ENCODE assay signal across 20 cellular contexts in the genomic region with DNA sequence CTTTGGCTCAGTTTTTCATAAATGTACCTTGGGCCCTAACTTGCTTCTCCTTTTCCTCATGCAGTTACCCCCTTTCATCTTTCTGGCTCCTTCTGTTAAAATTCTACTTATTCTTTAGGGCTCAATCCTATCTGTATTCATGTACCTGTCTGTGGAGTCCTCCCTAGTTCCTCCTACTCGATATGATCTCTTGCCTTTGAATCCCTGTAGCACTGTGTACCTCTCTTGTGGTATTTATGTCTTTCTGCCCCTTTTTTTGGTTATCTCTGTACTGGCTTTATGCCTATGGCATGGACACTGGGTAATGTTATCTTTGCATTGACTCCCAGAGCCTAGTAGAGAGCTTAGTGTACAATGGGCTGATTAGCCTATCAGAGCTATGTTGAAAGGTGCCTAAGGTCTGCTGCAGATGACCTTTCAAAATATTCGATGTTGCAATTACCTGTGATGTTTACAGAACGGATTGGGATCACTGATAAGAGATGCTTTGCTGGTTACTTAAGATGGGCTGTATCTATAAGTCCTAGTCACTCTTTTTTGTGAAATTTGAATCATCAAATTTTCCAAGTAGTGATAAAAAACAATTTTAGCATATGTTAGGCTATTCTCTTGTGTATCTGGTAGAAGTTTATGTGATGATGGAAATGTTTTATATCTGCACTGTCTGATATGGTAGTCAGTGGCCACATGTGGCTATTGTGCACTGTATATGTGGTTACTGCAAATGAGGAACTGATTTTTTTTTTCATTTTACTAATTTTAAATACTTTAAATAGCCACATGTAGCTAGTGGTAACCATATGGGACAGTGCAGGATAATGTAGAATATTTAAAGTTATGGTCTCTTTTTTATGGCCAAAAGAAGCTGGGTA. TPM values are rescaled to one million over a fixed set of nuclear protein-coding genes. Genes with fewer than 3 reads are reported as not detected.
DNase-seq lines count a peak whose midpoint lies in the region; ATAC-seq and TF ChIP-seq lines count a peak whose summit lies in the region.
"Had no signal": no experiment of that assay in that cellular context is flagged by ENCODE, and none has a peak within 500 bp of the region (broad histone marks: within the 10 kb centered on the region; RNA-seq: fewer than 3 reads in every experiment).

No MANE protein-coding gene starts in this region.

- H2AFZ ChIP-seq in Karpas-422 (ENCODE audit: low read length) = no peak overlapping the region
- H2AFZ ChIP-seq: GM23248 had no signal

- no peaks in the 10 kb centered on the region for H3K27me3 ChIP-seq in Karpas-422 (ENCODE audit: low read length)
- no peaks in the 10 kb centered on the region for H3K27me3 ChIP-seq in effector memory CD4-positive, alpha-beta T cell (replicated peaks; ENCODE audit: control insufficient read depth, insufficient read depth, low read length, poor library complexity, severe bottlenecking)
- H3K27me3 ChIP-seq: MG63 had no signal

- ATAC-seq in mucosa of descending colon (peak; percentile 18), HG03342 (IDR thresholded peaks at IDR 0.05; ENCODE audit: unreplicated experiment) (no peak)

- H3K9me3 ChIP-seq in HEK293 (ENCODE audit: control insufficient read depth, insufficient read depth, low read depth, low read length) (no peaks in the 10 kb centered on the region), Karpas-422 (ENCODE audit: low read length) (no peaks in the 10 kb centered on the region), mucosa of descending colon (no peaks in the 10 kb centered on the region)
- H3K9me3 ChIP-seq in effector memory CD4-positive, alpha-beta T cell (ENCODE audit: control insufficient read depth, low read length) = no peaks in the 10 kb centered on the region
- H3K9me3 ChIP-seq: breast epithelium, MG63 had no signal

- peak; percentile 63 for DNase-seq in Karpas-422
- DNase-seq in activated naive CD8-positive, alpha-beta T cell treated with anti-CD3 and anti-CD28 coated beads for 36 hours = no peak
- DNase-seq in mucosa of descending colon = no peak
- no peak for DNase-seq in effector memory CD4-positive, alpha-beta T cell
- DNase-seq in NCI-H1105 treated with DMSO at 0.1 percent for 48 hours (lab: John Stamatoyannopoulos, UW) = no peak
- DNase-seq: activated CD4-positive, alpha-beta T cell treated with anti-CD3 and anti-CD28 coated beads, Interleukin-2, amount 50 U/mL, for 1 hour; activated naive CD4-positive, alpha-beta T cell treated with anti-CD3 and anti-CD28 coated beads, Interleukin-2, amount 50 U/mL, for 16 hours; activated T-cell treated with anti-CD3 and anti-CD28 coated beads for 4 hours; GM23248; immature natural killer cell; mesendoderm; MG63; NCI-H2029 treated with DMSO at 0.1 percent for 48 hours; NCI-H524 treated with DMSO at 0.1 percent for 48 hours; nephron progenitor cell; T-helper 9 cell had no signal

- H3K9ac ChIP-seq in Karpas-422 (ENCODE audit: low read length) = no peak overlapping the region
- H3K9ac ChIP-seq: GM23248 had no signal

- POLR2A ChIA-PET in HEK293 (lab: Yijun Ruan, JAX) = no interaction called here

- intact Hi-C loops in mucosa of descending colon (cut with DNase I, micrococcal nuclease) = no loop called here

- H3K36me3 Mint-ChIP-seq in activated naive CD8-positive, alpha-beta T cell treated with anti-CD3 and anti-CD28 coated beads for 36 hours = peaks cover 7% of the 10 kb centered on the region

- H3K9me2 ChIP-seq in Karpas-422 (replicated peaks; ENCODE audit: insufficient read depth, low read length) = no peaks in the 10 kb centered on the region

- peak overlapping the region; percentile 14 for H3K4me2 ChIP-seq in Karpas-422 (ENCODE audit: low read depth, low read length, poor library complexity, severe bottlenecking)

- H3K9me3 Mint-ChIP-seq in activated naive CD8-positive, alpha-beta T cell treated with anti-CD3 and anti-CD28 coated beads for 36 hours = no peaks in the 10 kb centered on the region
- H3K9me3 Mint-ChIP-seq: nephron progenitor cell had no signal

- no peaks in the 10 kb centered on the region for H4K20me1 ChIP-seq in Karpas-422 (ENCODE audit: insufficient read depth, low read depth, low read length)

- peaks cover 13% of the 10 kb centered on the region for H3K4me1 Mint-ChIP-seq in activated naive CD8-positive, alpha-beta T cell treated with anti-CD3 and anti-CD28 coated beads for 36 hours

- CTCF ChIA-PET in HEK293 (lab: Yijun Ruan, JAX) = interaction anchor here (0.6 to 1.6 kb wide), 5 partner anchors 93 to 401 kb away, joined by 3 to 5 read pairs (median 3); no protein-coding TSS in a partner anchor

- no peaks in the 10 kb centered on the region for H3K27me3 Mint-ChIP-seq in activated naive CD8-positive, alpha-beta T cell treated with anti-CD3 and anti-CD28 coated beads for 36 hours
- H3K27me3 Mint-ChIP-seq: progenitor cell of endocrine pancreas had no signal

- H3K36me3 ChIP-seq in HEK293 (ENCODE audit: control insufficient read depth in 2 of 2, insufficient read depth in 1 of 2, low read length in 2 of 2) (no peaks in the 10 kb centered on the region), Karpas-422 (ENCODE audit: insufficient read depth, low read length) (no peaks in the 10 kb centered on the region), mucosa of descending colon (ENCODE audit: low read depth) (no peaks in the 10 kb centered on the region)
- no peaks in the 10 kb centered on the region for H3K36me3 ChIP-seq in effector memory CD4-positive, alpha-beta T cell (ENCODE audit: control insufficient read depth, insufficient read depth, low read length)
- H3K36me3 ChIP-seq: breast epithelium, MG63 had no signal

- peaks cover 30% of the 10 kb centered on the region for H3K79me2 ChIP-seq in Karpas-422 (ENCODE audit: low read length)

- no peak overlapping the region for H3K27ac ChIP-seq in HEK293 (ENCODE audit: extremely low read depth, low read depth, low read length)
- H3K27ac ChIP-seq in Karpas-422 (ENCODE audit: low read length) = peak overlapping the region; percentile 29; the same call in 1 of the 2 replicates
- H3K27ac ChIP-seq in effector memory CD4-positive, alpha-beta T cell (ENCODE audit: insufficient read depth, low read length, poor library complexity, severe bottlenecking) = no peak overlapping the region
- H3K27ac ChIP-seq: breast epithelium, GM23248 had no signal

- peaks cover 5% of the 10 kb centered on the region; the same call in 1 of the 2 replicates for H3K4me1 ChIP-seq in HEK293 (ENCODE audit: control insufficient read depth, insufficient read depth, low read length)
- H3K4me1 ChIP-seq in Karpas-422 (ENCODE audit: low read length) = peaks cover 18% of the 10 kb centered on the region
- H3K4me1 ChIP-seq in mucosa of descending colon (ENCODE audit: low read depth) = no peaks in the 10 kb centered on the region
- no peaks in the 10 kb centered on the region for H3K4me1 ChIP-seq in effector memory CD4-positive, alpha-beta T cell (ENCODE audit: control insufficient read depth, insufficient read depth, low read length, poor library complexity, severe bottlenecking)
- H3K4me1 ChIP-seq: breast epithelium had no signal

- H3K4me3 ChIP-seq in HEK293 (ENCODE audit: low read depth, low read length) (no peak overlapping the region), Karpas-422 (ENCODE audit: low read length) (no peak overlapping the region), mucosa of descending colon (no peak overlapping the region)
- no peak overlapping the region for H3K4me3 ChIP-seq in effector memory CD4-positive, alpha-beta T cell (ENCODE audit: insufficient read depth, low read depth, low read length, poor library complexity, severe bottlenecking)
- H3K4me3 ChIP-seq: breast epithelium, GM23248, MG63 had no signal

- no peak for TF ChIP-seq CTCF in HEK293 (tag by site-specific recombination; IDR thresholded peaks at IDR 0.05)
- no peak for TF ChIP-seq CTCF in mucosa of descending colon (IDR thresholded peaks at IDR 0.05)

- no peak overlapping the region for H3K4me3 Mint-ChIP-seq in activated naive CD8-positive, alpha-beta T cell treated with anti-CD3 and anti-CD28 coated beads for 36 hours
- H3K4me3 Mint-ChIP-seq: immature natural killer cell, nephron progenitor cell had no signal

- H3K27ac Mint-ChIP-seq in activated naive CD8-positive, alpha-beta T cell treated with anti-CD3 and anti-CD28 coated beads for 36 hours = peak overlapping the region; percentile 8
- H3K27ac Mint-ChIP-seq: immature natural killer cell, nephron progenitor cell, progenitor cell of endocrine pancreas had no signal

TF ChIP-seq in HEK293, 187 proteins besides CTCF, POLR2A, EP300 and RAD21:
- TF ChIP-seq ZNF146 (tag by site-specific recombination; IDR thresholded peaks at IDR 0.05) = no peak
- peak; percentile 18; the same call in 1 of the 2 replicates for TF ChIP-seq TCF7L2 (IDR thresholded peaks at IDR 0.05; ENCODE audit: borderline replicate concordance, low read depth, low read length)
- TF ChIP-seq RBAK (tag by site-specific recombination; IDR thresholded peaks at IDR 0.05) = no peak

RNA-seq across cellular contexts. Expression of gene TMEM164, which starts 33.5 kb away (rescaled TPM):
- 14.1 and 16.2 TPM in 2 replicates for total RNA-seq in Karpas-422 (2014; rRNA removed; shearing (Covaris generic); ENCODE audit: low replicate concordance)
- total RNA-seq in activated naive CD8-positive, alpha-beta T cell treated with anti-CD3 and anti-CD28 coated beads for 36 hours = 10 to 100 TPM in 1 of 2 experiments, 1 to 10 TPM in 1; 9.1 to 11.0 TPM
- 100 to 1,000 TPM in 1 of 3 donors, 10 to 100 TPM in 2; 58.6 to 103 (median 95.4) TPM for total RNA-seq in mucosa of descending colon
